Comparison of ENCODE assay signal across 27 cellular contexts in the genomic region with DNA sequence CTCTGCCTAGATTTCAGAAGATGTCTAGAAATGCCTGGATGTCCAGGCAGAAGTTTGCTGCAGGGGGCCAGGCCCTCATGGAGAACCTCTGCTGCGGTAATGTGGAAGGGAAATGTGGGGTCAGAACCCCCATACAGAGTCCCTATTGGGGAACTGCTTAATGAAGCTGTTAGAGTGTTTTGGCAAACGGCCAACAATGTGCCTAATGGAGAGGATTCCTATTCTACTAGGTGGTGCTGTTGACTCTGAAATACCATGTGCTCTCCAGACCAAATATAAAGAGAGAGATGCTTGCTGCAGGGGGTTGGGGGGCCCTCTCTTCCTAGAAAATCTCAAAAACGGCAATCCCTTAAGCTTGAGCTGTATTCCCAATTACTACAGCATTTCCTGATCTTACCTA. TPM values are rescaled to one million over a fixed set of nuclear protein-coding genes. Genes with fewer than 3 reads are reported as not detected.
DNase-seq lines count a peak whose midpoint lies in the region; ATAC-seq and TF ChIP-seq lines count a peak whose summit lies in the region.
"Had no signal": no experiment of that assay in that cellular context is flagged by ENCODE, and none has a peak within 500 bp of the region (broad histone marks: within the 10 kb centered on the region; RNA-seq: fewer than 3 reads in every experiment).

No MANE protein-coding gene starts in this region.

- DNase-seq in AG20443 (ENCODE audit: low spot score) (peak; percentile 10), ELR (ENCODE audit: low read depth) (peak; percentile 21), adipocyte (ENCODE audit: low read depth) (peak; percentile 5), foreskin keratinocyte (peak in 1 of 2 donors; percentile 8), 8988T (no peak)
- DNase-seq in CD4-positive, alpha-beta memory T cell: no peak
- DNase-seq: activated CD8-positive, alpha-beta memory T cell treated with anti-CD3 and anti-CD28 coated beads, Interleukin-2, amount 50 U/mL, for 48 hours; activated effector memory CD4-positive, alpha-beta T cell treated with Interleukin-2 at 50 U/mL for 16 hours; Caco-2; dorsolateral prefrontal cortex; GF-D8; mesenchymal stem cell; MM.1S; naive thymus-derived CD8-positive, alpha-beta T cell; NCI-H187; ovary; SHP77 treated with DMSO at 0.1 percent for 48 hours; sigmoid colon; stimulated activated naive B cell treated with anti-CD40 and anti-IgM and Interleukin-4, amounts not matched to agents 10 μg/mL and 1 μg/mL and 100 μg/mL, for 72 hours; T-helper 1 cell; tibial artery had no signal

- H3K9ac ChIP-seq in adipocyte (ENCODE audit: low read length): no peak overlapping the region

- CTCF ChIA-PET in CD4-positive, alpha-beta memory T cell (lab: Charles Lee; ENCODE audit: partially characterized antibody): interaction anchor here (0.6 to 2.3 kb wide), 2 partner anchors 16 to 971 kb away, joined by 3 to 9 read pairs; no protein-coding TSS in a partner anchor

- no peak for ATAC-seq in foreskin keratinocyte
- no peak for ATAC-seq in HG02610 (IDR thresholded peaks at IDR 0.05; ENCODE audit: unreplicated experiment)
- ATAC-seq in GM18502 (IDR thresholded peaks at IDR 0.05; ENCODE audit: poor library complexity, unreplicated experiment): no peak
- ATAC-seq: GM12878; naive thymus-derived CD8-positive, alpha-beta T cell; stimulated activated naive B cell treated with anti-CD40 and anti-IgM and Interleukin-4, amounts not matched to agents 10 μg/mL and 1 μg/mL and 100 μg/mL, for 72 hours had no signal

- peaks cover 0 to 6% (median under 1%) of the 10 kb centered on the region in 8 donors for H3K9me3 Mint-ChIP-seq in CD4-positive, alpha-beta memory T cell

- H3K4me1 ChIP-seq in adipocyte (ENCODE audit: control insufficient read depth, insufficient read depth, low read length) (no peaks in the 10 kb centered on the region), foreskin keratinocyte (no peaks in the 10 kb centered on the region)
- no peaks in the 10 kb centered on the region for H3K4me1 ChIP-seq in CD4-positive, alpha-beta memory T cell (ENCODE audit: insufficient read depth, low read length)
- H3K4me1 ChIP-seq: Caco-2, HAP-1, sigmoid colon, tibial artery had no signal

- no peaks in the 10 kb centered on the region for H3K9me3 ChIP-seq in adipocyte (ENCODE audit: control insufficient read depth, low read length)
- no peaks in the 10 kb centered on the region for H3K9me3 ChIP-seq in CD4-positive, alpha-beta memory T cell (ENCODE audit: control insufficient read depth in 1 of 2, low read length in 2 of 2)
- H3K9me3 ChIP-seq: Caco-2, ovary, tibial artery had no signal

- H3K36me3 ChIP-seq in adipocyte (ENCODE audit: control insufficient read depth, insufficient read depth, low read length, severe bottlenecking): peaks cover 15% of the 10 kb centered on the region
- H3K36me3 ChIP-seq in CD4-positive, alpha-beta memory T cell (ENCODE audit: insufficient read depth, low read length): peaks cover 9% of the 10 kb centered on the region
- H3K36me3 ChIP-seq: cardiac muscle cell, HAP-1, ovary had no signal

- H3K36me3 Mint-ChIP-seq in CD4-positive, alpha-beta memory T cell: peaks cover 52 to 66% of the 10 kb centered on the region in 2 donors

- POLR2A ChIA-PET in CD4-positive, alpha-beta memory T cell (lab: Charles Lee; ENCODE audit: partially characterized antibody): no interaction called here

- no peak overlapping the region for H3K4me3 Mint-ChIP-seq in CD4-positive, alpha-beta memory T cell
- H3K4me3 Mint-ChIP-seq: activated CD4-positive, alpha-beta T cell treated with anti-CD3 and anti-CD28 coated beads, Interleukin-2, amount 10 ng/mL, durations not matched to agents 24 days and 14 days; naive thymus-derived CD8-positive, alpha-beta T cell; stimulated activated naive B cell treated with anti-CD40 and anti-IgM and Interleukin-4, amounts not matched to agents 10 μg/mL and 1 μg/mL and 100 μg/mL, for 72 hours had no signal

- H3K27ac ChIP-seq in foreskin keratinocyte: no peak overlapping the region
- H3K27ac ChIP-seq in CD4-positive, alpha-beta memory T cell (ENCODE audit: low read depth, low read length): no peak overlapping the region
- H3K27ac ChIP-seq: cardiac muscle cell, dorsolateral prefrontal cortex, ovary, sigmoid colon, tibial artery had no signal

- intact Hi-C loops in CD4-positive, alpha-beta memory T cell (cut with micrococcal nuclease): no loop called here

- TF ChIP-seq CTCF in foreskin keratinocyte (conservative IDR thresholded peaks at IDR 0.05): peak; percentile 30

- no peak overlapping the region for H3K27ac Mint-ChIP-seq in CD4-positive, alpha-beta memory T cell
- H3K27ac Mint-ChIP-seq: activated CD4-positive, alpha-beta T cell treated with anti-CD3 and anti-CD28 coated beads, Interleukin-2, amount 10 ng/mL, durations not matched to agents 24 days and 14 days; naive thymus-derived CD8-positive, alpha-beta T cell; stimulated activated naive B cell treated with anti-CD40 and anti-IgM and Interleukin-4, amounts not matched to agents 10 μg/mL and 1 μg/mL and 100 μg/mL, for 72 hours had no signal

- no peak overlapping the region for H3K4me3 ChIP-seq in adipocyte (ENCODE audit: low read length)
- no peak overlapping the region for H3K4me3 ChIP-seq in CD4-positive, alpha-beta memory T cell (ENCODE audit: low read length in 2 of 2)
- H3K4me3 ChIP-seq: cardiac muscle cell, dorsolateral prefrontal cortex, GM12878, HAP-1, ovary, sigmoid colon, tibial artery had no signal

- H3K4me1 Mint-ChIP-seq in CD4-positive, alpha-beta memory T cell: no peaks in the 10 kb centered on the region
- H3K4me1 Mint-ChIP-seq: activated CD4-positive, alpha-beta T cell treated with anti-CD3 and anti-CD28 coated beads, Interleukin-2, amount 10 ng/mL, durations not matched to agents 24 days and 14 days; stimulated activated naive B cell treated with anti-CD40 and anti-IgM and Interleukin-4, amounts not matched to agents 10 μg/mL and 1 μg/mL and 100 μg/mL, for 72 hours had no signal

- H3K27me3 ChIP-seq in adipocyte (replicated peaks; ENCODE audit: control insufficient read depth, insufficient read depth, low read length): no peaks in the 10 kb centered on the region
- H3K27me3 ChIP-seq in foreskin keratinocyte: no peaks in the 10 kb centered on the region
- H3K27me3 ChIP-seq in CD4-positive, alpha-beta memory T cell (ENCODE audit: insufficient read depth, low read length): no peaks in the 10 kb centered on the region
- H3K27me3 ChIP-seq: cardiac muscle cell, dorsolateral prefrontal cortex, ovary, sigmoid colon, tibial artery had no signal

- no peaks in the 10 kb centered on the region for H3K27me3 Mint-ChIP-seq in CD4-positive, alpha-beta memory T cell
- H3K27me3 Mint-ChIP-seq: activated CD4-positive, alpha-beta T cell treated with anti-CD3 and anti-CD28 coated beads, Interleukin-2, amount 10 ng/mL, durations not matched to agents 24 days and 14 days; naive thymus-derived CD8-positive, alpha-beta T cell; stimulated activated naive B cell treated with anti-CD40 and anti-IgM and Interleukin-4, amounts not matched to agents 10 μg/mL and 1 μg/mL and 100 μg/mL, for 72 hours had no signal

RNA-seq across cellular contexts. Expression of gene DR1, which starts 57.1 kb away (rescaled TPM):
- total RNA-seq in foreskin keratinocyte: 63.4 and 67.4 TPM in 2 replicates
- 27.7 and 32.7 TPM in 2 replicates for polyA plus RNA-seq in foreskin keratinocyte
- 10 to 100 TPM; 71.8 to 71.9 TPM for total RNA-seq in CD4-positive, alpha-beta memory T cell
- polyA plus RNA-seq in CD4-positive, alpha-beta memory T cell: 10 to 100 TPM; 64.0 to 71.8 TPM

Comparison
In these comparisons a context has a peak if more than half of its experiments do, and no peak if none do; other contexts are left out.
1. DNase-seq: peak in AG20443 (single experiment), ELR (single experiment) and adipocyte (single experiment); none in 8988T (single experiment) and CD4-positive, alpha-beta memory T cell (0 of 5).